ENCODE assay signal across 8 cellular contexts in the genomic region with DNA sequence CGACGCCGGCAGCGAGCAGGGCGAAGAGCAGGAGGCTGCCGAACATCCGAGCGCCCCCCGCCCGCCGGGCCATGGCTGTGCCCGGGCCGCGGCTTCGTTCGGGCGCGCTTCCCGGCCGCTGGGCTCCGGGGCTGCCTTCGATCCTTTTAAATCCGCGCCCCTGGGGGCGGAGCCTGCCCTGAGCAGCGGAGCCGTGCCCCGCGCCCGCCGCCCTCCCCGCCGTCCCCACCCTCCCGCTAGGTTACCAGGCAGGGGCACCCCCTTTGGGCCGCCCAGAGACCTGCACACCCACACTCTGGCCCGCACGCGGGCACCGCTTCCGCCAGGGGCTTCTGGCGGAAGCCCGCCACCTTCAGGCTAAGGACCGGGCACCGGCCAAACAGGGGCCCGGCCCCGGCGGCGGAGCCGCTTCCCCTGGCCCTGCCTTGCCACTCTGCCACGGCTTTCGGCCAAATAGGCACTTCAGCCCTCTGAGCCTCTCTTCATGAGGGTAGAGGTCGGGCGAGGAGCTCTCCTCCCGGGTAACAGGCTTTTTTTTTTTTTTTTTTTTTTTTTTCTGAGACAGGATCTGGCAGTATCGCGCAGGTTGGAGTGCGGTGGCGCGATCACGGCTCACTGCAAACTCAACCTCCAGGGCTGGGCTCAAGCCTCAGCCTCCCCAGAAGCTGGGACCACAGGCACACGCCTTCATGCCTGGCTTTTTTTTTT. TPM values are rescaled to one million over a fixed set of nuclear protein-coding genes. Genes with fewer than 3 reads are reported as not detected.
DNase-seq lines count a peak whose midpoint lies in the region; ATAC-seq lines count a peak whose summit lies in the region.

NMB (minus strand) TSS at position 120 of the 708 bp plus-strand sequence; CDS start at position 73, 47 bp downstream.

- DNase-seq in COLO668 (lab: John Stamatoyannopoulos, UW; ENCODE audit: unreplicated experiment) (peak; percentile 90), HT-29 (ENCODE audit: low spot score) (peak; percentile 96), NOMO-1 treated with dmso at 0.1 percent for 144 hours (lab: John Stamatoyannopoulos, UW; ENCODE audit: unreplicated experiment) (peak; percentile 88), epidermal melanocyte (ENCODE audit: insufficient read length, low spot score) (peak; percentile 86), middle frontal gyrus (ENCODE audit: extremely low spot score, low spot score) (peak; percentile 22)
- peak; percentile 88 for DNase-seq in activated CD8-positive, alpha-beta memory T cell treated with anti-CD3 and anti-CD28 coated beads, Interleukin-2, amount 50 U/mL, for 48 hours
- DNase-seq in stimulated activated CD8-positive, alpha-beta memory T cell treated with anti-CD3 and anti-CD28 coated beads, Interleukin-2, amount 100 ng/mL, for 48 hours (ENCODE audit: low read depth in 2 of 2) = peak; percentile 78

- peak; percentile 61 for ATAC-seq in GM19463 (IDR thresholded peaks at IDR 0.05; ENCODE audit: unreplicated experiment)

RNA-seq across cellular contexts. Expression of gene NMB, which starts in this region (rescaled TPM):
- total RNA-seq in HT-29 (2014; rRNA removed; shearing (Covaris generic)) = 96.2 and 97.9 TPM in 2 replicates

Comparison
In these comparisons a context has a peak if more than half of its experiments do, and no peak if none do; other contexts are left out.
1. Peak in every context shown above with its lines: DNase-seq and ATAC-seq.
2. DNase-seq: peak in every context shown above with its lines; median percentile 96 in HT-29; 90 in COLO668; 88 in NOMO-1 treated with dmso at 0.1 percent for 144 hours; 88 in activated CD8-positive, alpha-beta memory T cell treated with anti-CD3 and anti-CD28 coated beads, Interleukin-2, amount 50 U/mL, for 48 hours; 86 in epidermal melanocyte; 78 in stimulated activated CD8-positive, alpha-beta memory T cell treated with anti-CD3 and anti-CD28 coated beads, Interleukin-2, amount 100 ng/mL, for 48 hours; 22 in middle frontal gyrus.